ENCODE assay signal across 8 cellular contexts in genomic region chr3:46695177-46695961, GRCh38. TPM values are rescaled to one million over a fixed set of nuclear protein-coding genes. Genes with fewer than 3 reads are reported as not detected.
DNase-seq lines count a peak whose midpoint lies in the region; ATAC-seq and TF ChIP-seq lines count a peak whose summit lies in the region.

No MANE protein-coding gene starts in this region.

- H4K20me1 ChIP-seq in BLaER1 treated with 17β-estradiol and CSF1 and Interleukin-3, amounts not matched to agents 10 nM and 100 nM, result peaks cover 0 to 13% (median 0%) of the 10 kb centered on the region in 11 experiments; a peak in 3 of 22 replicates

- H3K27me3 ChIP-seq in BLaER1 treated with 17β-estradiol and CSF1 and Interleukin-3, amounts not matched to agents 10 nM and 100 nM, result peaks cover 1 to 23% (median 17%) of the 10 kb centered on the region in 11 experiments; a peak in 21 of 22 replicates
- H3K27me3 ChIP-seq in thymus (ENCODE audit: control insufficient read depth, insufficient read depth), result peaks cover 5% of the 10 kb centered on the region

- H3K9me3 ChIP-seq in BLaER1 treated with 17β-estradiol and CSF1 and Interleukin-3, amounts not matched to agents 10 nM and 100 nM (replicated peaks in 1 of 11), result no peaks in the 10 kb centered on the region
- no peaks in the 10 kb centered on the region for H3K9me3 ChIP-seq in thymus (ENCODE audit: control insufficient read depth)

- WGBS in thymus, result 38% methylated on average over 11 of the region's 11 CpGs

- no peak for TF ChIP-seq EP300 in Ishikawa (IDR thresholded peaks at IDR 0.05; ENCODE audit: borderline replicate concordance)

- H3K36me3 ChIP-seq in BLaER1 treated with 17β-estradiol and CSF1 and Interleukin-3, amounts not matched to agents 10 nM and 100 nM, result no peaks in the 10 kb centered on the region
- H3K36me3 ChIP-seq in thymus (ENCODE audit: control insufficient read depth, insufficient read depth), result no peaks in the 10 kb centered on the region

- TF ChIP-seq CTCF in coronary artery (IDR thresholded peaks at IDR 0.05), result no peak

- peaks cover 71 to 92% (median 80%) of the 10 kb centered on the region in 10 experiments for H3K4me1 ChIP-seq in BLaER1 treated with 17β-estradiol and CSF1 and Interleukin-3, amounts not matched to agents 10 nM and 100 nM
- H3K4me1 ChIP-seq in thymus (ENCODE audit: control insufficient read depth, insufficient read depth, low read length), result peaks cover 38% of the 10 kb centered on the region

- no peak for ATAC-seq in HG03097 (IDR thresholded peaks at IDR 0.05; ENCODE audit: low FRiP score, unreplicated experiment)

- peak overlapping the region; percentile 82 to 100 (median 98) for H3K4me2 ChIP-seq in BLaER1 treated with 17β-estradiol and CSF1 and Interleukin-3, amounts not matched to agents 10 nM and 100 nM

- peak overlapping the region in 10 of 11 experiments; percentile 71 to 83 (median 79); a peak in 19 of 22 replicates for H3K9ac ChIP-seq in BLaER1 treated with 17β-estradiol and CSF1 and Interleukin-3, amounts not matched to agents 10 nM and 100 nM

- H3K27ac ChIP-seq in BLaER1 treated with 17β-estradiol and CSF1 and Interleukin-3, amounts not matched to agents 10 nM and 100 nM, result peak overlapping the region; percentile 52 to 97 (median 82)
- H3K27ac ChIP-seq in coronary artery (peak overlapping the region; percentile 89 to 95), thymus (ENCODE audit: low read depth) (peak overlapping the region; percentile 61)

- TF ChIP-seq RAD21 in Ishikawa (IDR thresholded peaks at IDR 0.05; ENCODE audit: low read depth), result peak; percentile 32; the same call in 1 of the 2 replicates

- peak overlapping the region in 4 of 10 experiments; percentile 3 to 68 (median 35); a peak in 4 of 20 replicates for H3K4me3 ChIP-seq in BLaER1 treated with 17β-estradiol and CSF1 and Interleukin-3, amounts not matched to agents 10 nM and 100 nM
- H3K4me3 ChIP-seq in coronary artery, result no peak overlapping the region
- no peak overlapping the region for H3K4me3 ChIP-seq in thymus (ENCODE audit: low read length)

- peak; percentile 24 for DNase-seq in activated CD4-positive, CD25-positive, alpha-beta regulatory T cell treated with anti-CD3 and anti-CD28 coated beads, Interleukin-2, amount 50 U/mL, for 16 hours (ENCODE audit: low read depth, low spot score)
- DNase-seq in coronary artery (ENCODE audit: low spot score), result no peak
- DNase-seq in lung microvascular endothelial cell (ENCODE audit: low read depth in 2 of 2), result peak; percentile 70 to 94
- DNase-seq in NCI-H1105 (lab: John Stamatoyannopoulos, UW), result no peak

TF ChIP-seq in Ishikawa, 13 proteins besides CTCF, POLR2A, EP300 and RAD21:
- TF ChIP-seq NFIC (IDR thresholded peaks at IDR 0.05) (peak; percentile 80), CREB1 (IDR thresholded peaks at IDR 0.05; ENCODE audit: low read depth) (no peak)

RNA-seq across cellular contexts. Expression of gene ALS2CL, which starts 1.9 kb away (rescaled TPM):
- total RNA-seq in lung microvascular endothelial cell, result 3.7 and 5.8 TPM in 2 replicates
- polyA plus RNA-seq in thymus, result 22.4 TPM

RNA-seq across cellular contexts. Expression of gene TMIE, which starts 5.8 kb away (rescaled TPM):
- total RNA-seq in lung microvascular endothelial cell, result under 0.01 TPM in 1 of 2 replicates, not detected in the other
- 0.57 TPM for polyA plus RNA-seq in thymus

RNA-seq across cellular contexts. Expression of gene PRSS50, which starts 22.3 kb away (rescaled TPM):
- not detected in 2 replicates for total RNA-seq in lung microvascular endothelial cell
- polyA plus RNA-seq in thymus, result 0.27 TPM

Comparison
In these comparisons a context has a peak if more than half of its experiments do, and no peak if none do; other contexts are left out.
1. DNase-seq: peak in activated CD4-positive, CD25-positive, alpha-beta regulatory T cell treated with anti-CD3 and anti-CD28 coated beads, Interleukin-2, amount 50 U/mL, for 16 hours (single experiment) and lung microvascular endothelial cell (2 of 2); none in coronary artery (single experiment) and NCI-H1105 (single experiment).
2. Peak in every context shown above with its lines, with median percentiles within 50 percentile points of each other: H3K27ac ChIP-seq.